Comparison of ENCODE assay signal across 1 cellular context in the genomic region with DNA sequence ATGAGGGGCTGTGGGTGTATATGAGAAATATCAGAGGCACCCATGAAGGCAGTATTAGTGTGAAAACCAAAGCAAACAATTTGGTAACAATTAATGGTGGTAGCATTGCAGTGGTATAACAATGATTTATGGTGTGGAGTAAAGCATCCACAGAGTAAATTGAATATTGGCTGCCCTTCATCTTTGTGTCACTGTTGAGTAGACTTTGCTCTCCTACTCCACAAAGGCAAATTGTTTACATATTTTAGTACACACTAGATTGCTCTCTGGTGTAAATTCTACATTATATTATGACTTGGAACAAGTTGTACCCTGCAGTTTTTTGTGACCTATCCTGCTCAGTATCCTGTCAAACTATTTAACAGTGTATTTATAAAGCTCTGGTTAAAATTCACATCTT.
TF ChIP-seq lines count a peak whose summit lies in the region.

No MANE protein-coding gene starts in this region.

TF ChIP-seq in HepG2, 621 proteins besides CTCF, POLR2A, EP300 and RAD21 (continued from another document and continues in another):
- TF ChIP-seq, protein P1, sequence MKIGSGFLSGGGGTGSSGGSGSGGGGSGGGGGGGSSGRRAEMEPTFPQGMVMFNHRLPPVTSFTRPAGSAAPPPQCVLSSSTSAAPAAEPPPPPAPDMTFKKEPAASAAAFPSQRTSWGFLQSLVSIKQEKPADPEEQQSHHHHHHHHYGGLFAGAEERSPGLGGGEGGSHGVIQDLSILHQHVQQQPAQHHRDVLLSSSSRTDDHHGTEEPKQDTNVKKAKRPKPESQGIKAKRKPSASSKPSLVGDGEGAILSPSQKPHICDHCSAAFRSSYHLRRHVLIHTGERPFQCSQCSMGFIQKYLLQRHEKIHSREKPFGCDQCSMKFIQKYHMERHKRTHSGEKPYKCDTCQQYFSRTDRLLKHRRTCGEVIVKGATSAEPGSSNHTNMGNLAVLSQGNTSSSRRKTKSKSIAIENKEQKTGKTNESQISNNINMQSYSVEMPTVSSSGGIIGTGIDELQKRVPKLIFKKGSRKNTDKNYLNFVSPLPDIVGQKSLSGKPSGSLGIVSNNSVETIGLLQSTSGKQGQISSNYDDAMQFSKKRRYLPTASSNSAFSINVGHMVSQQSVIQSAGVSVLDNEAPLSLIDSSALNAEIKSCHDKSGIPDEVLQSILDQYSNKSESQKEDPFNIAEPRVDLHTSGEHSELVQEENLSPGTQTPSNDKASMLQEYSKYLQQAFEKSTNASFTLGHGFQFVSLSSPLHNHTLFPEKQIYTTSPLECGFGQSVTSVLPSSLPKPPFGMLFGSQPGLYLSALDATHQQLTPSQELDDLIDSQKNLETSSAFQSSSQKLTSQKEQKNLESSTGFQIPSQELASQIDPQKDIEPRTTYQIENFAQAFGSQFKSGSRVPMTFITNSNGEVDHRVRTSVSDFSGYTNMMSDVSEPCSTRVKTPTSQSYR (CRISPR knock-in tag; IDR thresholded peaks at IDR 0.05; ENCODE audit: borderline replicate concordance) = no peak
- TF ChIP-seq ZNF678 (CRISPR knock-in tag; IDR thresholded peaks at IDR 0.05) = no peak
- TF ChIP-seq, protein P2, sequence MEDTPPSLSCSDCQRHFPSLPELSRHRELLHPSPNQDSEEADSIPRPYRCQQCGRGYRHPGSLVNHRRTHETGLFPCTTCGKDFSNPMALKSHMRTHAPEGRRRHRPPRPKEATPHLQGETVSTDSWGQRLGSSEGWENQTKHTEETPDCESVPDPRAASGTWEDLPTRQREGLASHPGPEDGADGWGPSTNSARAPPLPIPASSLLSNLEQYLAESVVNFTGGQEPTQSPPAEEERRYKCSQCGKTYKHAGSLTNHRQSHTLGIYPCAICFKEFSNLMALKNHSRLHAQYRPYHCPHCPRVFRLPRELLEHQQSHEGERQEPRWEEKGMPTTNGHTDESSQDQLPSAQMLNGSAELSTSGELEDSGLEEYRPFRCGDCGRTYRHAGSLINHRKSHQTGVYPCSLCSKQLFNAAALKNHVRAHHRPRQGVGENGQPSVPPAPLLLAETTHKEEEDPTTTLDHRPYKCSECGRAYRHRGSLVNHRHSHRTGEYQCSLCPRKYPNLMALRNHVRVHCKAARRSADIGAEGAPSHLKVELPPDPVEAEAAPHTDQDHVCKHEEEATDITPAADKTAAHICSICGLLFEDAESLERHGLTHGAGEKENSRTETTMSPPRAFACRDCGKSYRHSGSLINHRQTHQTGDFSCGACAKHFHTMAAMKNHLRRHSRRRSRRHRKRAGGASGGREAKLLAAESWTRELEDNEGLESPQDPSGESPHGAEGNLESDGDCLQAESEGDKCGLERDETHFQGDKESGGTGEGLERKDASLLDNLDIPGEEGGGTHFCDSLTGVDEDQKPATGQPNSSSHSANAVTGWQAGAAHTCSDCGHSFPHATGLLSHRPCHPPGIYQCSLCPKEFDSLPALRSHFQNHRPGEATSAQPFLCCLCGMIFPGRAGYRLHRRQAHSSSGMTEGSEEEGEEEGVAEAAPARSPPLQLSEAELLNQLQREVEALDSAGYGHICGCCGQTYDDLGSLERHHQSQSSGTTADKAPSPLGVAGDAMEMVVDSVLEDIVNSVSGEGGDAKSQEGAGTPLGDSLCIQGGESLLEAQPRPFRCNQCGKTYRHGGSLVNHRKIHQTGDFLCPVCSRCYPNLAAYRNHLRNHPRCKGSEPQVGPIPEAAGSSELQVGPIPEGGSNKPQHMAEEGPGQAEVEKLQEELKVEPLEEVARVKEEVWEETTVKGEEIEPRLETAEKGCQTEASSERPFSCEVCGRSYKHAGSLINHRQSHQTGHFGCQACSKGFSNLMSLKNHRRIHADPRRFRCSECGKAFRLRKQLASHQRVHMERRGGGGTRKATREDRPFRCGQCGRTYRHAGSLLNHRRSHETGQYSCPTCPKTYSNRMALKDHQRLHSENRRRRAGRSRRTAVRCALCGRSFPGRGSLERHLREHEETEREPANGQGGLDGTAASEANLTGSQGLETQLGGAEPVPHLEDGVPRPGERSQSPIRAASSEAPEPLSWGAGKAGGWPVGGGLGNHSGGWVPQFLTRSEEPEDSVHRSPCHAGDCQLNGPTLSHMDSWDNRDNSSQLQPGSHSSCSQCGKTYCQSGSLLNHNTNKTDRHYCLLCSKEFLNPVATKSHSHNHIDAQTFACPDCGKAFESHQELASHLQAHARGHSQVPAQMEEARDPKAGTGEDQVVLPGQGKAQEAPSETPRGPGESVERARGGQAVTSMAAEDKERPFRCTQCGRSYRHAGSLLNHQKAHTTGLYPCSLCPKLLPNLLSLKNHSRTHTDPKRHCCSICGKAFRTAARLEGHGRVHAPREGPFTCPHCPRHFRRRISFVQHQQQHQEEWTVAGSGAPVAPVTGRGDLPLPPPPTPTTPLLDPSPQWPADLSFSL (CRISPR knock-in tag; IDR thresholded peaks at IDR 0.05) = no peak
- TF ChIP-seq, protein P3, sequence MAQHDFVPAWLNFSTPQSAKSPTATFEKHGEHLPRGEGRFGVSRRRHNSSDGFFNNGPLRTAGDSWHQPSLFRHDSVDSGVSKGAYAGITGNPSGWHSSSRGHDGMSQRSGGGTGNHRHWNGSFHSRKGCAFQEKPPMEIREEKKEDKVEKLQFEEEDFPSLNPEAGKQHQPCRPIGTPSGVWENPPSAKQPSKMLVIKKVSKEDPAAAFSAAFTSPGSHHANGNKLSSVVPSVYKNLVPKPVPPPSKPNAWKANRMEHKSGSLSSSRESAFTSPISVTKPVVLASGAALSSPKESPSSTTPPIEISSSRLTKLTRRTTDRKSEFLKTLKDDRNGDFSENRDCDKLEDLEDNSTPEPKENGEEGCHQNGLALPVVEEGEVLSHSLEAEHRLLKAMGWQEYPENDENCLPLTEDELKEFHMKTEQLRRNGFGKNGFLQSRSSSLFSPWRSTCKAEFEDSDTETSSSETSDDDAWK (CRISPR knock-in tag; IDR thresholded peaks at IDR 0.05) = no peak
- TF ChIP-seq ARNT2 (CRISPR knock-in tag; IDR thresholded peaks at IDR 0.05; ENCODE audit: low read depth) = no peak
- no peak for TF ChIP-seq ZNF124 (CRISPR knock-in tag; IDR thresholded peaks at IDR 0.05)
- TF ChIP-seq HMG20A (CRISPR knock-in tag; IDR thresholded peaks at IDR 0.05; ENCODE audit: borderline replicate concordance) = peak; percentile 8; the same call in 1 of the 2 replicates
- no peak for TF ChIP-seq SNAPC2 (CRISPR knock-in tag; IDR thresholded peaks at IDR 0.05)
- TF ChIP-seq SRSF9 (IDR thresholded peaks at IDR 0.05; ENCODE audit: borderline replicate concordance, insufficient read depth, low read depth, low read length, poor library complexity, severe bottlenecking) = no peak
- TF ChIP-seq, protein P4, sequence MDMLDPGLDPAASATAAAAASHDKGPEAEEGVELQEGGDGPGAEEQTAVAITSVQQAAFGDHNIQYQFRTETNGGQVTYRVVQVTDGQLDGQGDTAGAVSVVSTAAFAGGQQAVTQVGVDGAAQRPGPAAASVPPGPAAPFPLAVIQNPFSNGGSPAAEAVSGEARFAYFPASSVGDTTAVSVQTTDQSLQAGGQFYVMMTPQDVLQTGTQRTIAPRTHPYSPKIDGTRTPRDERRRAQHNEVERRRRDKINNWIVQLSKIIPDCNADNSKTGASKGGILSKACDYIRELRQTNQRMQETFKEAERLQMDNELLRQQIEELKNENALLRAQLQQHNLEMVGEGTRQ (IDR thresholded peaks at IDR 0.05; ENCODE audit: low read depth, low read length) = no peak
- TF ChIP-seq, protein P4 (CRISPR knock-in tag; IDR thresholded peaks at IDR 0.05; ENCODE audit: borderline replicate concordance) = no peak
- TF ChIP-seq PPARG (CRISPR knock-in tag; conservative IDR thresholded peaks at IDR 0.05) = no peak
- TF ChIP-seq ZNF598 (CRISPR knock-in tag; IDR thresholded peaks at IDR 0.05; ENCODE audit: borderline replicate concordance) = no peak
- no peak for TF ChIP-seq SALL1 (CRISPR knock-in tag; IDR thresholded peaks at IDR 0.05)
- no peak for TF ChIP-seq ZFP90 (CRISPR knock-in tag; IDR thresholded peaks at IDR 0.05; ENCODE audit: borderline replicate concordance)
- TF ChIP-seq ASH2L (IDR thresholded peaks at IDR 0.05; ENCODE audit: insufficient read length, low read depth, low read length) = peak; percentile 31
- TF ChIP-seq, protein P5, sequence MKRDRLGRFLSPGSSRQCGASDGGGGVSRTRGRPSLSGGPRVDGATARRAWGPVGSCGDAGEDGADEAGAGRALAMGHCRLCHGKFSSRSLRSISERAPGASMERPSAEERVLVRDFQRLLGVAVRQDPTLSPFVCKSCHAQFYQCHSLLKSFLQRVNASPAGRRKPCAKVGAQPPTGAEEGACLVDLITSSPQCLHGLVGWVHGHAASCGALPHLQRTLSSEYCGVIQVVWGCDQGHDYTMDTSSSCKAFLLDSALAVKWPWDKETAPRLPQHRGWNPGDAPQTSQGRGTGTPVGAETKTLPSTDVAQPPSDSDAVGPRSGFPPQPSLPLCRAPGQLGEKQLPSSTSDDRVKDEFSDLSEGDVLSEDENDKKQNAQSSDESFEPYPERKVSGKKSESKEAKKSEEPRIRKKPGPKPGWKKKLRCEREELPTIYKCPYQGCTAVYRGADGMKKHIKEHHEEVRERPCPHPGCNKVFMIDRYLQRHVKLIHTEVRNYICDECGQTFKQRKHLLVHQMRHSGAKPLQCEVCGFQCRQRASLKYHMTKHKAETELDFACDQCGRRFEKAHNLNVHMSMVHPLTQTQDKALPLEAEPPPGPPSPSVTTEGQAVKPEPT (CRISPR knock-in tag; IDR thresholded peaks at IDR 0.05; ENCODE audit: low read depth) = no peak
- TF ChIP-seq ZNF292 (CRISPR knock-in tag; IDR thresholded peaks at IDR 0.05; ENCODE audit: borderline replicate concordance, low read depth) = no peak
- TF ChIP-seq, protein P6, sequence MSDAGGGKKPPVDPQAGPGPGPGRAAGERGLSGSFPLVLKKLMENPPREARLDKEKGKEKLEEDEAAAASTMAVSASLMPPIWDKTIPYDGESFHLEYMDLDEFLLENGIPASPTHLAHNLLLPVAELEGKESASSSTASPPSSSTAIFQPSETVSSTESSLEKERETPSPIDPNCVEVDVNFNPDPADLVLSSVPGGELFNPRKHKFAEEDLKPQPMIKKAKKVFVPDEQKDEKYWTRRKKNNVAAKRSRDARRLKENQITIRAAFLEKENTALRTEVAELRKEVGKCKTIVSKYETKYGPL (CRISPR knock-in tag; IDR thresholded peaks at IDR 0.05) = no peak
- TF ChIP-seq BRD4 (CRISPR knock-in tag; IDR thresholded peaks at IDR 0.05) = no peak
- TF ChIP-seq ZNF607 (CRISPR knock-in tag; IDR thresholded peaks at IDR 0.05; ENCODE audit: borderline replicate concordance) = no peak
- TF ChIP-seq ZNF230 (CRISPR knock-in tag; IDR thresholded peaks at IDR 0.05) = no peak
- no peak for TF ChIP-seq FOSL2 (CRISPR knock-in tag; IDR thresholded peaks at IDR 0.05)
- no peak for TF ChIP-seq ZNF883 (CRISPR knock-in tag; IDR thresholded peaks at IDR 0.05; ENCODE audit: not compliant biosample characterization)
- TF ChIP-seq, protein P7, sequence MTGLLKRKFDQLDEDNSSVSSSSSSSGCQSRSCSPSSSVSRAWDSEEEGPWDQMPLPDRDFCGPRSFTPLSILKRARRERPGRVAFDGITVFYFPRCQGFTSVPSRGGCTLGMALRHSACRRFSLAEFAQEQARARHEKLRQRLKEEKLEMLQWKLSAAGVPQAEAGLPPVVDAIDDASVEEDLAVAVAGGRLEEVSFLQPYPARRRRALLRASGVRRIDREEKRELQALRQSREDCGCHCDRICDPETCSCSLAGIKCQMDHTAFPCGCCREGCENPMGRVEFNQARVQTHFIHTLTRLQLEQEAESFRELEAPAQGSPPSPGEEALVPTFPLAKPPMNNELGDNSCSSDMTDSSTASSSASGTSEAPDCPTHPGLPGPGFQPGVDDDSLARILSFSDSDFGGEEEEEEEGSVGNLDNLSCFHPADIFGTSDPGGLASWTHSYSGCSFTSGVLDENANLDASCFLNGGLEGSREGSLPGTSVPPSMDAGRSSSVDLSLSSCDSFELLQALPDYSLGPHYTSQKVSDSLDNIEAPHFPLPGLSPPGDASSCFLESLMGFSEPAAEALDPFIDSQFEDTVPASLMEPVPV (CRISPR knock-in tag; IDR thresholded peaks at IDR 0.05) = no peak
- TF ChIP-seq TBX3 (IDR thresholded peaks at IDR 0.05; ENCODE audit: borderline replicate concordance) = no peak
- TF ChIP-seq, protein P8, sequence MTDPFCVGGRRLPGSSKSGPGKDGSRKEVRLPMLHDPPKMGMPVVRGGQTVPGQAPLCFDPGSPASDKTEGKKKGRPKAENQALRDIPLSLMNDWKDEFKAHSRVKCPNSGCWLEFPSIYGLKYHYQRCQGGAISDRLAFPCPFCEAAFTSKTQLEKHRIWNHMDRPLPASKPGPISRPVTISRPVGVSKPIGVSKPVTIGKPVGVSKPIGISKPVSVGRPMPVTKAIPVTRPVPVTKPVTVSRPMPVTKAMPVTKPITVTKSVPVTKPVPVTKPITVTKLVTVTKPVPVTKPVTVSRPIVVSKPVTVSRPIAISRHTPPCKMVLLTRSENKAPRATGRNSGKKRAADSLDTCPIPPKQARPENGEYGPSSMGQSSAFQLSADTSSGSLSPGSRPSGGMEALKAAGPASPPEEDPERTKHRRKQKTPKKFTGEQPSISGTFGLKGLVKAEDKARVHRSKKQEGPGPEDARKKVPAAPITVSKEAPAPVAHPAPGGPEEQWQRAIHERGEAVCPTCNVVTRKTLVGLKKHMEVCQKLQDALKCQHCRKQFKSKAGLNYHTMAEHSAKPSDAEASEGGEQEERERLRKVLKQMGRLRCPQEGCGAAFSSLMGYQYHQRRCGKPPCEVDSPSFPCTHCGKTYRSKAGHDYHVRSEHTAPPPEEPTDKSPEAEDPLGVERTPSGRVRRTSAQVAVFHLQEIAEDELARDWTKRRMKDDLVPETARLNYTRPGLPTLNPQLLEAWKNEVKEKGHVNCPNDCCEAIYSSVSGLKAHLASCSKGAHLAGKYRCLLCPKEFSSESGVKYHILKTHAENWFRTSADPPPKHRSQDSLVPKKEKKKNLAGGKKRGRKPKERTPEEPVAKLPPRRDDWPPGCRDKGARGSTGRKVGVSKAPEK (CRISPR knock-in tag; IDR thresholded peaks at IDR 0.05; ENCODE audit: borderline replicate concordance) = no peak
- TF ChIP-seq ZNF331 (CRISPR knock-in tag; IDR thresholded peaks at IDR 0.05) = no peak
- TF ChIP-seq, protein P9, sequence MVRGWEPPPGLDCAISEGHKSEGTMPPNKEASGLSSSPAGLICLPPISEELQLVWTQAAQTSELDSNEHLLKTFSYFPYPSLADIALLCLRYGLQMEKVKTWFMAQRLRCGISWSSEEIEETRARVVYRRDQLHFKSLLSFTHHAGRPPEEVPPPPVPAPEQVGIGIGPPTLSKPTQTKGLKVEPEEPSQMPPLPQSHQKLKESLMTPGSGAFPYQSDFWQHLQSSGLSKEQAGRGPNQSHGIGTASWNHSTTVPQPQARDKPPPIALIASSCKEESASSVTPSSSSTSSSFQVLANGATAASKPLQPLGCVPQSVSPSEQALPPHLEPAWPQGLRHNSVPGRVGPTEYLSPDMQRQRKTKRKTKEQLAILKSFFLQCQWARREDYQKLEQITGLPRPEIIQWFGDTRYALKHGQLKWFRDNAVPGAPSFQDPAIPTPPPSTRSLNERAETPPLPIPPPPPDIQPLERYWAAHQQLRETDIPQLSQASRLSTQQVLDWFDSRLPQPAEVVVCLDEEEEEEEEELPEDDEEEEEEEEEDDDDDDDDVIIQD (CRISPR knock-in tag; IDR thresholded peaks at IDR 0.05; ENCODE audit: low read depth) = 0 out of 2 replicates have a peak, but pooled peaks have one; percentile 22
- TF ChIP-seq, protein P10, sequence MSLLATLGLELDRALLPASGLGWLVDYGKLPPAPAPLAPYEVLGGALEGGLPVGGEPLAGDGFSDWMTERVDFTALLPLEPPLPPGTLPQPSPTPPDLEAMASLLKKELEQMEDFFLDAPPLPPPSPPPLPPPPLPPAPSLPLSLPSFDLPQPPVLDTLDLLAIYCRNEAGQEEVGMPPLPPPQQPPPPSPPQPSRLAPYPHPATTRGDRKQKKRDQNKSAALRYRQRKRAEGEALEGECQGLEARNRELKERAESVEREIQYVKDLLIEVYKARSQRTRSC (CRISPR knock-in tag; IDR thresholded peaks at IDR 0.05; ENCODE audit: low read depth) = no peak
- peak; percentile 31; the same call in 1 of the 2 replicates for TF ChIP-seq GATAD2A (CRISPR knock-in tag; IDR thresholded peaks at IDR 0.05)
